21 cellular contexts compared by ENCODE assay signal in the genomic region with DNA sequence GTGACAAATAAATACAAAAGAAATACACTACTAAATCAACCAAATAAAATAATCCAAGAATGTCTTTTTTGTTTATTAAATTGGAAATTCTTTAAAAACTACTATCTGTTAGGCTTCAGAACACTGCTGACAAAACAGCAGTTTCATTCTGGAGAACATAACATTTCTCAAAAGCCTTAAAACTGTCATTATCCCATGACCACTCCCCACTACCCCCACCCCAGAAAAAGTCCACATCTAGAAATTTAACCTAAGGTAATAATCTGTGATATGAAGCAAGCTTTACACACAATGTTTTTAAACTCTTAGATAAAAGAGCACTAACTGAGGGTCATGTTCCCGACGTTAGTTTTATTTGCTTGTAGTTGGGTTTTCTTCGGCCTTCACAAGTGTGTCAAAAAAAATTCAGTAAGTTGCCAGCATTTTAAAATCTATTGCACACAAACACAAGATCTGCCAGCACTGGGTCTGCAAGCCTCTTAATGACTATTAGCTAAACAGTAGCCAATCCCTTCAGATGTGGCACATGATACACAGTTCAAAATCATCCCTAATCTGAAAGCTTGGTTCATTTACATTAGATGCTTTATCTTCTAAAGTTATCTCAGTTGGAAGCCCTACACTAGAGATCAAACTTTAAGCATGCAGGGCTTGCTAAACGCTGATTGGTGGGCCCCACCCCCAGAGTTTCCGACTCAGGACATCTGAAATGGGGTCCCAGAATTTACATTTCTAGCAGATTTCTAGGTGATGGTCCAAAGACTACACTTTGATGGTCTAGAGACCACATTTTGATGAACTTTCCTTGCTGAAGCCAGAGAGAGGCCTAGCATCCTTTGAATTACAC.
DNase-seq lines count a peak whose midpoint lies in the region; ATAC-seq and TF ChIP-seq lines count a peak whose summit lies in the region.
"Had no signal": no experiment of that assay in that cellular context is flagged by ENCODE, and none has a peak within 500 bp of the region (broad histone marks: within the 10 kb centered on the region; RNA-seq: fewer than 3 reads in every experiment).

No MANE protein-coding gene starts in this region.

- TF ChIP-seq CTCF in CD4-positive, alpha-beta T cell (IDR thresholded peaks at IDR 0.05), result no peak
- TF ChIP-seq CTCF in nephron (IDR thresholded peaks at IDR 0.05; ENCODE audit: unreplicated experiment in 3 of 3) (no peak), spleen (IDR thresholded peaks at IDR 0.05 in 8 of 11, conservative IDR thresholded peaks at IDR 0.05 in 3 of 11) (no peak), esophagus muscularis mucosa (IDR thresholded peaks at IDR 0.05) (no peak)

- H3K4me3 ChIP-seq in Karpas-422 (ENCODE audit: low read length), result no peak overlapping the region
- H3K4me3 ChIP-seq in spleen, result no peak overlapping the region
- H3K4me3 ChIP-seq in esophagus muscularis mucosa, result no peak overlapping the region
- H3K4me3 ChIP-seq: SJCRH30 had no signal

- H3K9me3 ChIP-seq in CD4-positive, alpha-beta T cell (ENCODE audit: control insufficient read depth, low read length), result no peaks in the 10 kb centered on the region
- H3K9me3 ChIP-seq in Karpas-422 (ENCODE audit: low read length) (no peaks in the 10 kb centered on the region), spleen (no peaks in the 10 kb centered on the region), esophagus muscularis mucosa (no peaks in the 10 kb centered on the region)
- H3K9me3 ChIP-seq: ascending aorta, SJCRH30 had no signal

- TF ChIP-seq EP300 in esophagus muscularis mucosa (IDR thresholded peaks at IDR 0.05), result no peak

- no peak overlapping the region for H3K4me3 Mint-ChIP-seq in CD4-positive, alpha-beta T cell
- H3K4me3 Mint-ChIP-seq in nephron, result no peak overlapping the region
- H3K4me3 Mint-ChIP-seq: activated CD8-positive, alpha-beta T cell treated with anti-CD3 and anti-CD28 coated beads for 36 hours; effector memory CD8-positive, alpha-beta T cell; neural crest cell; T-helper 2 cell treated with Interferon-gamma antibody and Interleukin-4, amounts not matched to agents 5 μg/mL and 100 μg/mL, for 36 hours had no signal

- H3K27me3 ChIP-seq in CD4-positive, alpha-beta T cell (ENCODE audit: control insufficient read depth, insufficient read depth, low read length), result no peaks in the 10 kb centered on the region
- no peaks in the 10 kb centered on the region for H3K27me3 ChIP-seq in Karpas-422 (ENCODE audit: low read length)
- no peaks in the 10 kb centered on the region for H3K27me3 ChIP-seq in spleen (replicated peaks in 1 of 7)
- H3K27me3 ChIP-seq in esophagus muscularis mucosa, result no peaks in the 10 kb centered on the region
- H3K27me3 ChIP-seq: ascending aorta, SJCRH30 had no signal

- ATAC-seq in CD4-positive, alpha-beta T cell (ENCODE audit: poor library complexity), result no peak
- ATAC-seq in GM19023 (IDR thresholded peaks at IDR 0.05; ENCODE audit: unreplicated experiment) (no peak), GM21576 (IDR thresholded peaks at IDR 0.05; ENCODE audit: unreplicated experiment) (no peak)
- ATAC-seq: activated CD8-positive, alpha-beta T cell treated with anti-CD3 and anti-CD28 coated beads for 36 hours; effector memory CD8-positive, alpha-beta T cell had no signal

- H3K9me3 Mint-ChIP-seq in CD4-positive, alpha-beta T cell, result no peaks in the 10 kb centered on the region
- H3K9me3 Mint-ChIP-seq in nephron, result no peaks in the 10 kb centered on the region
- H3K9me3 Mint-ChIP-seq: activated CD8-positive, alpha-beta T cell treated with anti-CD3 and anti-CD28 coated beads for 36 hours; effector memory CD8-positive, alpha-beta T cell; neural crest cell; T-helper 2 cell treated with Interferon-gamma antibody and Interleukin-4, amounts not matched to agents 5 μg/mL and 100 μg/mL, for 36 hours had no signal

- POLR2A ChIA-PET in CD4-positive, alpha-beta T cell (lab: Charles Lee), result interaction anchor here (1.7 to 2.3 kb wide), 2 partner anchors 9 to 75 kb away, joined by 4 to 7 read pairs; a partner anchor contains a TSS

- H3K79me2 ChIP-seq in Karpas-422 (ENCODE audit: low read length), result peaks cover 100% of the 10 kb centered on the region

- no peaks in the 10 kb centered on the region for H3K9me2 ChIP-seq in Karpas-422 (replicated peaks; ENCODE audit: insufficient read depth, low read length)

- TF ChIP-seq POLR2A in spleen (IDR thresholded peaks at IDR 0.05) (no peak), esophagus muscularis mucosa (IDR thresholded peaks at IDR 0.05; ENCODE audit: low read depth) (no peak)

- H3K4me1 ChIP-seq in Karpas-422 (ENCODE audit: low read length) (peaks cover 89% of the 10 kb centered on the region), spleen (peaks cover 15 to 99% (median 61%) of the 10 kb centered on the region in 6 donors), esophagus muscularis mucosa (peaks cover 68 to 98% (median 94%) of the 10 kb centered on the region in 4 donors)
- H3K4me1 ChIP-seq: SJCRH30 had no signal

- H3K36me3 ChIP-seq in Karpas-422 (ENCODE audit: insufficient read depth, low read length) (no peaks in the 10 kb centered on the region), spleen (no peaks in the 10 kb centered on the region), esophagus muscularis mucosa (no peaks in the 10 kb centered on the region)
- H3K36me3 ChIP-seq: ascending aorta, SJCRH30 had no signal

- CTCF ChIA-PET in CD4-positive, alpha-beta T cell (lab: Charles Lee), result interaction anchor here (1.5 to 1.7 kb wide), 2 partner anchors 27 to 74 kb away, joined by 4 to 6 read pairs; no protein-coding TSS in a partner anchor

- peaks cover 62% of the 10 kb centered on the region for H4K20me1 ChIP-seq in Karpas-422 (ENCODE audit: insufficient read depth, low read depth, low read length)

- no peak overlapping the region for H3K9ac ChIP-seq in Karpas-422 (ENCODE audit: low read length)

- WGBS in spleen, 5 donors, result 46 to 63% (median 58%) methylated on average over 5 of the region's 5 CpGs
- WGBS in esophagus muscularis mucosa, result 32% methylated on average over 5 of the region's 5 CpGs

- H3K4me2 ChIP-seq in Karpas-422 (ENCODE audit: low read depth, low read length, poor library complexity, severe bottlenecking), result no peak overlapping the region

- peaks cover 21% of the 10 kb centered on the region for H3K36me3 Mint-ChIP-seq in CD4-positive, alpha-beta T cell (ENCODE audit: low read depth)
- no peaks in the 10 kb centered on the region for H3K36me3 Mint-ChIP-seq in nephron (ENCODE audit: low read depth)

- peak overlapping the region; percentile 74 for H3K27ac Mint-ChIP-seq in CD4-positive, alpha-beta T cell
- H3K27ac Mint-ChIP-seq in nephron, result peak overlapping the region in 2 of 3 experiments; percentile 42 to 53
- H3K27ac Mint-ChIP-seq: activated CD8-positive, alpha-beta T cell treated with anti-CD3 and anti-CD28 coated beads for 36 hours; T-helper 2 cell treated with Interferon-gamma antibody and Interleukin-4, amounts not matched to agents 5 μg/mL and 100 μg/mL, for 36 hours had no signal

- intact Hi-C loops in CD4-positive, alpha-beta T cell (cut with DNase I, micrococcal nuclease), result loop anchor here in 1 of 2 experiments (5.0 kb wide), 1 partner anchor 34 kb away; no protein-coding TSS in a partner anchor
- intact Hi-C loops in spleen (cut with DNase I; ENCODE audit: low total_unique reads) (loop anchor here (5.0 to 10.0 kb wide), 2 partner anchors 34 to 67 kb away; no protein-coding TSS in a partner anchor), esophagus muscularis mucosa (cut with DNase I) (no loop called here)

- no peak for DNase-seq in CD4-positive, alpha-beta T cell
- DNase-seq in Karpas-422, result no peak
- DNase-seq in globus pallidus (ENCODE audit: low spot score), result peak; percentile 20
- DNase-seq in spleen, result no peak
- no peak for DNase-seq in esophagus muscularis mucosa (ENCODE audit: extremely low spot score)
- DNase-seq: activated CD4-positive, CD25-positive, alpha-beta regulatory T cell; activated CD8-positive, alpha-beta T cell treated with anti-CD3 and anti-CD28 coated beads for 36 hours; activated naive CD4-positive, alpha-beta T cell treated with Interleukin-2 at 50 U/mL for 16 hours; activated T-cell treated with anti-CD3 and anti-CD28 coated beads, Interleukin-2, amount 50 U/mL, for 1 hour; CD4-positive, CD25-positive, alpha-beta regulatory T cell; effector memory CD8-positive, alpha-beta T cell; islet precursor cell; NCI-H1105; NCI-H69; SJCRH30 had no signal

- no peak overlapping the region for H2AFZ ChIP-seq in Karpas-422 (ENCODE audit: low read length)

- no peaks in the 10 kb centered on the region for H3K27me3 Mint-ChIP-seq in CD4-positive, alpha-beta T cell
- no peaks in the 10 kb centered on the region for H3K27me3 Mint-ChIP-seq in nephron (ENCODE audit: low read depth)
- H3K27me3 Mint-ChIP-seq: activated CD8-positive, alpha-beta T cell treated with anti-CD3 and anti-CD28 coated beads for 36 hours; CD4-positive, CD25-positive, alpha-beta regulatory T cell; effector memory CD8-positive, alpha-beta T cell had no signal

- H3K4me1 Mint-ChIP-seq in CD4-positive, alpha-beta T cell (ENCODE audit: low read depth), result peaks cover 92% of the 10 kb centered on the region
- peaks cover 81% of the 10 kb centered on the region for H3K4me1 Mint-ChIP-seq in nephron

- no peak overlapping the region for H3K27ac ChIP-seq in CD4-positive, alpha-beta T cell (ENCODE audit: low read depth, low read length)
- H3K27ac ChIP-seq in Karpas-422 (ENCODE audit: low read length) (peak overlapping the region; percentile 4), spleen (no peak overlapping the region), esophagus muscularis mucosa (replicated peaks in 1 of 4) (no peak overlapping the region)
- H3K27ac ChIP-seq: ascending aorta, SJCRH30 had no signal
